Comparison of ENCODE assay signal across 13 cellular contexts in genomic region chr2:127703282-127703681, GRCh38. TPM values are rescaled to one million over a fixed set of nuclear protein-coding genes. Genes with fewer than 3 reads are reported as not detected.
DNase-seq lines count a peak whose midpoint lies in the region; ATAC-seq, FAIRE-seq and TF ChIP-seq lines count a peak whose summit lies in the region.
"Had no signal": no experiment of that assay in that cellular context is flagged by ENCODE, and none has a peak within 500 bp of the region (broad histone marks: within the 10 kb centered on the region; RNA-seq: fewer than 3 reads in every experiment).

No MANE protein-coding gene starts in this region.

- peaks cover 46% of the 10 kb centered on the region for H3K79me2 ChIP-seq in DND-41 (ENCODE audit: insufficient read depth, low read length)
- H3K79me2 ChIP-seq in GM12878 (ENCODE audit: control insufficient read depth, insufficient read depth, low read length), result peaks cover 21% of the 10 kb centered on the region
- H3K79me2 ChIP-seq in neural cell (replicated peaks; ENCODE audit: insufficient read depth, low read length), result peaks cover 20% of the 10 kb centered on the region

- POLR2A ChIA-PET in GM12878 (lab: Charles Lee), result interaction anchor here (0.6 to 2.1 kb wide), 6 partner anchors 11 to 127 kb away, joined by 3 to 9 read pairs (median 4); no protein-coding TSS in a partner anchor

- in situ Hi-C loops in GM12878 (cut with MboI), result no loop called here

- WGBS in GM12878 (ENCODE audit: insufficient coverage, insufficient replicate concordance, low lambda C conversion rate, missing lambda C conversion rate), result 88% methylated on average over 5 of the region's 5 CpGs

- TF ChIP-seq CTCF in DND-41 (IDR thresholded peaks at IDR 0.05; ENCODE audit: borderline replicate concordance, extremely low read depth, low read length, poor library complexity, severe bottlenecking), result no peak
- no peak for TF ChIP-seq CTCF in NB4 (IDR thresholded peaks at IDR 0.05; ENCODE audit: low read depth, low read length)
- TF ChIP-seq CTCF in GM12878 (IDR thresholded peaks at IDR 0.05 in 2 of 3, conservative IDR thresholded peaks at IDR 0.05 in 1 of 3; ENCODE audit: control insufficient read depth in 2 of 3, extremely low read depth in 1 of 3, insufficient read depth in 1 of 3, low read depth in 3 of 3, low read length in 3 of 3), result no peak
- no peak for TF ChIP-seq CTCF in neural cell (IDR thresholded peaks at IDR 0.05; ENCODE audit: poor library complexity, severe bottlenecking)

- H3F3A ChIP-seq in neural cell (ENCODE audit: insufficient read depth, low read length, poor library complexity, severe bottlenecking), result peaks cover 10% of the 10 kb centered on the region

- peak overlapping the region; percentile 99 for H3K27ac ChIP-seq in DND-41 (ENCODE audit: low read length)
- no peak overlapping the region for H3K27ac ChIP-seq in GM12878 (ENCODE audit: control insufficient read depth, insufficient read depth)
- no peak overlapping the region for H3K27ac ChIP-seq in neural cell (ENCODE audit: low read length)

- peaks cover 39% of the 10 kb centered on the region for H3K4me1 ChIP-seq in DND-41 (ENCODE audit: insufficient read depth, low read length)
- peaks cover 9% of the 10 kb centered on the region for H3K4me1 ChIP-seq in GM12878 (ENCODE audit: control insufficient read depth, insufficient read depth, low read length)

- RAD21 ChIA-PET in GM12878 (lab: Charles Lee; ENCODE audit: unreplicated experiment), result interaction anchor here (0.8 to 5.7 kb wide), 7 partner anchors 31 to 108 kb away, joined by 3 to 53 read pairs (median 10); no protein-coding TSS in a partner anchor

- H4K20me1 ChIP-seq in DND-41 (ENCODE audit: insufficient read depth, low read length) (peaks cover 5% of the 10 kb centered on the region; the same call in 1 of the 2 replicates), GM12878 (ENCODE audit: control insufficient read depth, insufficient read depth) (no peaks in the 10 kb centered on the region), neural cell (ENCODE audit: insufficient read depth) (no peaks in the 10 kb centered on the region)

- H3K27me3 ChIP-seq in DND-41 (ENCODE audit: insufficient read depth, low read length, poor library complexity) (no peaks in the 10 kb centered on the region), GM12878 (replicated peaks in 1 of 2; ENCODE audit: control insufficient read depth in 2 of 2, insufficient read depth in 2 of 2, low read length in 1 of 2) (no peaks in the 10 kb centered on the region), neural cell (ENCODE audit: insufficient read depth, low read depth, low read length) (no peaks in the 10 kb centered on the region)
- H3K27me3 ChIP-seq: dorsolateral prefrontal cortex had no signal

- CTCF ChIA-PET in GM12878 (lab: Yijun Ruan, JAX), result interaction anchor here (1.4 to 3.3 kb wide), 4 partner anchors 11 to 108 kb away, joined by 3 to 9 read pairs (median 6); partner anchors contain the start of gene WDR33

- BruUV-seq in GM12878 (replicated peaks; lab: Mats Ljungman, UMichigan), result no TSS peak

- TF ChIP-seq POLR2A in NB4 (IDR thresholded peaks at IDR 0.05; ENCODE audit: extremely low read depth, insufficient read length) (no peak), GM12878 (IDR thresholded peaks at IDR 0.05; ENCODE audit: low read depth, low read length) (no peak)

- DNase-seq in DND-41 (no peak), NB4 (ENCODE audit: low read depth) (peak; percentile 18), GM12878 (ENCODE audit: low read depth, low spot score) (no peak), 8988T (no peak), kidney tubule cell (ENCODE audit: low spot score) (no peak), GF-D8 (lab: John Stamatoyannopoulos, UW) (no peak)
- DNase-seq: activated CD4-positive, alpha-beta T cell treated with anti-CD3 and anti-CD28 coated beads, Interleukin-2, amount 50 U/mL, for 4 hours; anterior cingulate cortex; dorsolateral prefrontal cortex; KBM-7; NCI-H2029; small intestine had no signal

- no peak for FAIRE-seq in GM12878 (lab: Jason Lieb, UNC)
- FAIRE-seq: small intestine had no signal

- H3K9me3 ChIP-seq in DND-41 (ENCODE audit: insufficient read depth, low read length, severe bottlenecking) (no peaks in the 10 kb centered on the region), GM12878 (replicated peaks; ENCODE audit: control insufficient read depth, insufficient read depth, low read length) (no peaks in the 10 kb centered on the region), neural cell (ENCODE audit: low read length) (no peaks in the 10 kb centered on the region)

- SMC1A ChIA-PET in GM12878 (lab: Charles Lee; ENCODE audit: uncharacterized antibody, unreplicated experiment), result interaction anchor here (0.6 to 3.2 kb wide), 16 partner anchors 11 to 119 kb away, joined by 3 to 17 read pairs (median 4); no protein-coding TSS in a partner anchor

- H2AFZ ChIP-seq in DND-41 (ENCODE audit: low read depth, low read length), result no peak overlapping the region
- no peak overlapping the region for H2AFZ ChIP-seq in GM12878 (ENCODE audit: control insufficient read depth, low read depth, low read length)
- no peak overlapping the region for H2AFZ ChIP-seq in neural cell (ENCODE audit: low read depth, low read length)

- H3K4me3 ChIP-seq in DND-41 (ENCODE audit: low read depth in 1 of 2, low read length in 2 of 2), result peak overlapping the region; percentile 65 to 91; a peak in 3 of 4 replicates
- peak overlapping the region; percentile 68 for H3K4me3 ChIP-seq in NB4 (ENCODE audit: low read depth, low read length)
- H3K4me3 ChIP-seq in GM12878, result peak overlapping the region; percentile 71
- peak overlapping the region; percentile 85 for H3K4me3 ChIP-seq in neural cell (ENCODE audit: low read length)

- peak overlapping the region; percentile 94 for H3K9ac ChIP-seq in DND-41 (ENCODE audit: low read depth, low read length)
- H3K9ac ChIP-seq in GM12878 (ENCODE audit: control insufficient read depth, insufficient read depth, low read length), result no peak overlapping the region
- no peak overlapping the region for H3K9ac ChIP-seq in neural cell (ENCODE audit: low read length)

- TF ChIP-seq EP300 in GM12878 (IDR thresholded peaks at IDR 0.05; ENCODE audit: borderline replicate concordance in 1 of 2, control insufficient read depth in 1 of 2, low read depth in 2 of 2, low read length in 2 of 2), result no peak
- no peak for TF ChIP-seq EP300 in neural cell (conservative IDR thresholded peaks at IDR 0.05; ENCODE audit: poor library complexity, severe bottlenecking)

- no peak for ATAC-seq in DND-41 (ENCODE audit: insufficient read depth, low read depth)
- no peak for ATAC-seq in GM12878

- H3K4me2 ChIP-seq in DND-41 (ENCODE audit: insufficient read depth, low read length) (peak overlapping the region; percentile 92), GM12878 (ENCODE audit: control insufficient read depth, insufficient read depth) (peak overlapping the region; percentile 93), neural cell (ENCODE audit: low read length) (peak overlapping the region; percentile 82)

- intact Hi-C loops in GM12878 (cut with micrococcal nuclease; ENCODE audit: unreplicated experiment), result loop anchor here (5.0 kb wide), 5 partner anchors 39 to 324 kb away; partner anchors contain the start of genes IWS1, POLR2D and SAP130

- no peaks in the 10 kb centered on the region for H3K9me2 ChIP-seq in neural cell (ENCODE audit: insufficient read depth, low read length)

- no peak for TF ChIP-seq RAD21 in GM12878 (IDR thresholded peaks at IDR 0.05; ENCODE audit: insufficient read depth, low read depth, low read length)
- no peak for TF ChIP-seq RAD21 in neural cell (conservative IDR thresholded peaks at IDR 0.05)

- H3K36me3 ChIP-seq in DND-41 (ENCODE audit: insufficient read depth, low read length), result peaks cover 41% of the 10 kb centered on the region
- H3K36me3 ChIP-seq in GM12878 (ENCODE audit: control insufficient read depth in 2 of 2, insufficient read depth in 2 of 2, low read length in 1 of 2), result peaks cover 7 to 10% of the 10 kb centered on the region in 2 experiments; a peak in 3 of 4 replicates
- peaks cover 7% of the 10 kb centered on the region for H3K36me3 ChIP-seq in neural cell (ENCODE audit: insufficient read depth, low read length)

RNA-seq across cellular contexts. Expression of gene SFT2D3, which starts 2.0 kb away (rescaled TPM):
- 9.5 and 11.1 TPM in 2 replicates for total RNA-seq in GM12878 (2013; cell fraction: nucleolus; rRNA removed)
- total RNA-seq in GM12878 (2014; rRNA removed) (8.4 and 9.3 TPM in 2 replicates), GM12878 (2014; rRNA removed; fragmentation: Illumina TruSeq; extraction: Trizol) (5.4 and 5.5 TPM in 2 replicates), GM12878 (2021) (6.2 and 6.5 TPM in 2 replicates)
- polyA plus RNA-seq in GM12878 (2011; ENCODE audit: low read depth), result not detected
- polyA plus RNA-seq in GM12878 (2011; rRNA removed) (4.2 and 5.9 TPM in 2 replicates), GM12878 (2014; fragmentation: Illumina TruSeq; extraction: Trizol) (6.6 and 7.4 TPM in 2 replicates), GM12878 (2014; fragmentation: Nextera tagmentation; extraction: Ambion mirVana) (not detected), GM12878 (2014; rRNA removed) (6.6 and 6.8 TPM in 2 replicates), GM12878 (2016; fragmentation: Nextera tagmentation; extraction: Ambion mirVana) (not detected), neural cell (6.2 and 6.9 TPM in 2 replicates)
- polyA plus RNA-seq in GM12878 (2011; cell fraction: cytosol; rRNA removed), result 2.9 and 3.2 TPM in 2 replicates
- polyA plus RNA-seq in GM12878 (2011; cell fraction: nucleus; rRNA removed), result 4.4 and 4.8 TPM in 2 replicates
- not detected in 2 replicates for polyA plus RNA-seq in GM12878 (2012)
- polyA minus RNA-seq in GM12878 (2011; rRNA and poly(A)+ RNA removed), result 3.9 and 5.7 TPM in 2 replicates
- 1.7 and 2.0 TPM in 2 replicates for polyA minus RNA-seq in GM12878 (2011; cell fraction: cytosol; rRNA and poly(A)+ RNA removed)
- 6.4 and 9.9 TPM in 2 replicates for polyA minus RNA-seq in GM12878 (2011; cell fraction: nucleus; rRNA and poly(A)+ RNA removed)
- polyA minus RNA-seq in neural cell, result 16.3 and 18.0 TPM in 2 replicates

RNA-seq across cellular contexts. Expression of gene LIMS2, which starts 28.0 kb away (rescaled TPM):
- total RNA-seq in GM12878 (2013; cell fraction: nucleolus; rRNA removed), result 0.50 TPM in 1 of 2 replicates, not detected in the other
- total RNA-seq in GM12878 (2014; rRNA removed) (0.06 and 0.11 TPM in 2 replicates), GM12878 (2014; rRNA removed; fragmentation: Illumina TruSeq; extraction: Trizol) (0.13 TPM in 1 of 2 replicates, not detected in the other), GM12878 (2021) (0.51 and 0.74 TPM in 2 replicates)
- 0.55 TPM for polyA plus RNA-seq in GM12878 (2011; ENCODE audit: low read depth)
- polyA plus RNA-seq in GM12878 (2011; rRNA removed) (not detected in 2 replicates), GM12878 (2014; fragmentation: Illumina TruSeq; extraction: Trizol) (0.19 TPM in 1 of 2 replicates, not detected in the other), GM12878 (2014; fragmentation: Nextera tagmentation; extraction: Ambion mirVana) (under 1 TPM in 1 of 2 experiments, not detected in 1; 0.07 TPM), GM12878 (2014; rRNA removed) (0.58 and 0.81 TPM in 2 replicates), GM12878 (2016; fragmentation: Nextera tagmentation; extraction: Ambion mirVana) (under 1 TPM; 0.14 to 0.19 TPM), neural cell (not detected in 2 replicates)
- polyA plus RNA-seq in GM12878 (2011; cell fraction: cytosol; rRNA removed), result 0.04 and 0.05 TPM in 2 replicates
- 0.13 TPM in 1 of 2 replicates, not detected in the other for polyA plus RNA-seq in GM12878 (2011; cell fraction: nucleus; rRNA removed)
- 0.87 and 1.1 TPM in 2 replicates for polyA plus RNA-seq in GM12878 (2012)
- polyA minus RNA-seq in GM12878 (2011; rRNA and poly(A)+ RNA removed), result 0.29 TPM in 1 of 2 replicates, not detected in the other
- not detected in 2 replicates for polyA minus RNA-seq in GM12878 (2011; cell fraction: cytosol; rRNA and poly(A)+ RNA removed)
- not detected in 2 replicates for polyA minus RNA-seq in GM12878 (2011; cell fraction: nucleus; rRNA and poly(A)+ RNA removed)
- not detected in 2 replicates for polyA minus RNA-seq in neural cell

RNA-seq across cellular contexts. Expression of gene GPR17, which starts 57.3 kb away (rescaled TPM):
- total RNA-seq in GM12878 (2013; cell fraction: nucleolus; rRNA removed), result not detected in 2 replicates
- not detected in 2 replicates for total RNA-seq in GM12878 (2014; rRNA removed)
- not detected in 2 replicates for total RNA-seq in GM12878 (2014; rRNA removed; fragmentation: Illumina TruSeq; extraction: Trizol)
- total RNA-seq in GM12878 (2021), result not detected in 2 replicates
- not detected for polyA plus RNA-seq in GM12878 (2011; ENCODE audit: low read depth)
- polyA plus RNA-seq in GM12878 (2011; rRNA removed), result not detected in 2 replicates
- polyA plus RNA-seq in GM12878 (2011; cell fraction: cytosol; rRNA removed), result not detected in 2 replicates
- not detected in 2 replicates for polyA plus RNA-seq in GM12878 (2011; cell fraction: nucleus; rRNA removed)
- polyA plus RNA-seq in GM12878 (2012), result not detected in 2 replicates
- polyA plus RNA-seq in GM12878 (2014; fragmentation: Illumina TruSeq; extraction: Trizol), result not detected in 2 replicates
- polyA plus RNA-seq in GM12878 (2014; fragmentation: Nextera tagmentation; extraction: Ambion mirVana), result not detected
- not detected in 2 replicates for polyA plus RNA-seq in GM12878 (2014; rRNA removed)
- polyA plus RNA-seq in GM12878 (2016; fragmentation: Nextera tagmentation; extraction: Ambion mirVana), result not detected
- not detected in 2 replicates for polyA minus RNA-seq in GM12878 (2011; rRNA and poly(A)+ RNA removed)
- not detected in 2 replicates for polyA minus RNA-seq in GM12878 (2011; cell fraction: cytosol; rRNA and poly(A)+ RNA removed)
- not detected in 2 replicates for polyA minus RNA-seq in GM12878 (2011; cell fraction: nucleus; rRNA and poly(A)+ RNA removed)
- not detected in 2 replicates for polyA plus RNA-seq in neural cell
- polyA minus RNA-seq in neural cell, result 0.46 TPM in 1 of 2 replicates, not detected in the other
